Comparison of ENCODE assay signal across 20 cellular contexts in the genomic region with DNA sequence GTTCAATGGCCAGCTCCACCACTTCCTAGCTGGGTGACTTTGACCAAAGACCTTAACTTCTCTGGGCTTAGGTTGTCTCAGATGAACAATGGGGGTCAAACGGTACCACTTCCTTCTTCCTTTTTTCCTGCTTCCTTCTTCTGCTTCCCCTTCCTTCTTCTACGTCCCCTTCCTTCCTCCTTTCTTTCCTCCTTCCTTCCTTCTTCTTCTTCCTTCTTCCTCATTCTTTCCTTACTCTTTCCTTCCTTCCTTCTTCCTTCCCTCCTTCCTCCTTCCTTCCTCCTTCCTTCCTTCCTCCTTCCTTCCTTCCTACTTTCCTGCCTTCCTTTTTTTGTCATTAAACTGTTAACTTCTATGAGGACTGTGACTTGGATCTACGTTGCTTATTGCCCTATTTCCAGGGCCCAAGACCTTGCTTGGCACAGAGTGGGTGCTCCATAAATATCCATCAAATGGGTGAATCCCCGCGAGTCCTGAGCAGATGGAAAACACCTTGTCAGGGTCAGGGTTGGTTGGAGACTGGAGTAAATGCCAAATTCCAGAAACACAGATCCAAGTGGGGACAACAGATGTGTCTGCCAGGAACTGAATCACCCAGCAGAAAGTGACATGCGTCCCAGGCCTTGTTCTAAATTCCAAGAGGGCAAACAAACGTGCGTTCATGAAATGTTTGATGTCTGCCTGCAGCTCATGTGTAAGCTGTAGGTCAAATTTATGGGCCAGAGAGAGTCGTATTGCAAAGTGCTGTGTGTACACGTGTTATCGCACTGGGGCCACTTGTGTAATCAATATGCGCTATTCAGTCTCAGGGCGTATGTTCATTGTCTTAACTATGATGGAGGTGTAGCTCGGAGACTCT.
DNase-seq lines count a peak whose midpoint lies in the region; ATAC-seq and TF ChIP-seq lines count a peak whose summit lies in the region.
"Had no signal": no experiment of that assay in that cellular context is flagged by ENCODE, and none has a peak within 500 bp of the region (broad histone marks: within the 10 kb centered on the region; RNA-seq: fewer than 3 reads in every experiment).

No MANE protein-coding gene starts in this region.

- H3K4me1 Mint-ChIP-seq in chondrocyte (ENCODE audit: low read depth) (no peaks in the 10 kb centered on the region), progenitor cell of endocrine pancreas (ENCODE audit: low read depth) (peaks cover 38% of the 10 kb centered on the region)
- H3K4me1 Mint-ChIP-seq: central memory CD8-positive, alpha-beta T cell had no signal

- no peak for ATAC-seq in GM21381 (IDR thresholded peaks at IDR 0.05; ENCODE audit: unreplicated experiment)

- no peak for TF ChIP-seq CTCF in chondrocyte (IDR thresholded peaks at IDR 0.05)
- TF ChIP-seq CTCF in progenitor cell of endocrine pancreas (IDR thresholded peaks at IDR 0.05; ENCODE audit: unreplicated experiment): no peak

- H3K27ac Mint-ChIP-seq in chondrocyte (ENCODE audit: unreplicated experiment) (peak overlapping the region; percentile 60), progenitor cell of endocrine pancreas (peak overlapping the region; percentile 78)
- H3K27ac Mint-ChIP-seq: T-helper 2 cell treated with Interferon-gamma antibody and Interleukin-4, amounts not matched to agents 5 μg/mL and 100 μg/mL, for 36 hours had no signal

- H3K9me3 Mint-ChIP-seq in chondrocyte (ENCODE audit: low read depth): no peaks in the 10 kb centered on the region
- H3K9me3 Mint-ChIP-seq in progenitor cell of endocrine pancreas (ENCODE audit: low read depth): no peaks in the 10 kb centered on the region
- H3K9me3 Mint-ChIP-seq: central memory CD8-positive, alpha-beta T cell; T-helper 2 cell treated with Interferon-gamma antibody and Interleukin-4, amounts not matched to agents 5 μg/mL and 100 μg/mL, for 36 hours had no signal

- H3K36me3 Mint-ChIP-seq in chondrocyte (ENCODE audit: low read depth) (no peaks in the 10 kb centered on the region), progenitor cell of endocrine pancreas (ENCODE audit: insufficient read depth) (no peaks in the 10 kb centered on the region)

- H3K27me3 Mint-ChIP-seq in chondrocyte (ENCODE audit: low read depth): peaks cover 49% of the 10 kb centered on the region
- H3K27me3 Mint-ChIP-seq in progenitor cell of endocrine pancreas: peaks cover 3% of the 10 kb centered on the region

- peak; percentile 26 for DNase-seq in DMS79 (lab: John Stamatoyannopoulos, UW)
- peak; percentile 87 for DNase-seq in NCI-H146 treated with DMSO at 0.1 percent for 48 hours (lab: John Stamatoyannopoulos, UW; ENCODE audit: unreplicated experiment)
- no peak for DNase-seq in chondrocyte (ENCODE audit: low spot score)
- DNase-seq in progenitor cell of endocrine pancreas (ENCODE audit: low spot score, unreplicated experiment): no peak
- DNase-seq in SHP77 (lab: John Stamatoyannopoulos, UW): no peak
- DNase-seq in foreskin melanocyte: no peak
- no peak for DNase-seq in putamen (ENCODE audit: low spot score)
- DNase-seq: activated CD4-positive, CD25-positive, alpha-beta regulatory T cell treated with anti-CD3 and anti-CD28 coated beads, Interleukin-2, amount 50 U/mL, for 72 hours; activated effector memory CD4-positive, alpha-beta T cell treated with anti-CD3 and anti-CD28 coated beads, Interleukin-2, amount 50 U/mL, for 16 hours; amygdala; Calu3; effector CD8-positive, alpha-beta T cell; esophagus squamous epithelium; GDM1; mesendoderm; NCI-H2227 treated with DMSO at 0.1 percent for 48 hours; stimulated activated CD4-positive, alpha-beta T cell treated with anti-CD3 and anti-CD28 coated beads, Interleukin-4, amount 100 ng/mL, for 24 hours had no signal

- H3K4me3 Mint-ChIP-seq in chondrocyte (ENCODE audit: unreplicated experiment): no peak overlapping the region
- H3K4me3 Mint-ChIP-seq in progenitor cell of endocrine pancreas (ENCODE audit: low read depth): peak overlapping the region; percentile 4
- H3K4me3 Mint-ChIP-seq: central memory CD8-positive, alpha-beta T cell; T-helper 2 cell treated with Interferon-gamma antibody and Interleukin-4, amounts not matched to agents 5 μg/mL and 100 μg/mL, for 36 hours had no signal

Comparison
In these comparisons a context has a peak if more than half of its experiments do, and no peak if none do; other contexts are left out.
1. DNase-seq: peak in DMS79 (single experiment) and NCI-H146 treated with DMSO at 0.1 percent for 48 hours (single experiment); none in chondrocyte (single experiment), progenitor cell of endocrine pancreas (single experiment), SHP77 (0 of 2), foreskin melanocyte (single experiment) and putamen (single experiment).